In genomic region chr22:26416256-26416655, GRCh38 we compare ENCODE assay signal across 24 cellular contexts.
"Had no signal": no experiment of that assay in that cellular context is flagged by ENCODE, and none has a peak within 500 bp of the region (broad histone marks: within the 10 kb centered on the region; RNA-seq: fewer than 3 reads in every experiment).

No MANE protein-coding gene starts in this region.

- H3K4me3 ChIP-seq: coronary artery, gastrocnemius medialis, left ventricle myocardium inferior, lower lobe of right lung, prostate gland, right lobe of liver, spleen, tibial artery had no signal

- H3K9me3 ChIP-seq: gastrocnemius medialis, left ventricle myocardium inferior, lower lobe of right lung, prostate gland, right lobe of liver, spleen, tibial artery had no signal

- H3K27ac ChIP-seq: coronary artery, gastrocnemius medialis, left ventricle myocardium inferior, lower lobe of right lung, parathyroid adenoma, prostate gland, right lobe of liver, spleen, tibial artery had no signal

- H3K79me2 ChIP-seq: parathyroid adenoma had no signal

- H3K4me3 Mint-ChIP-seq: endodermal cell; immature natural killer cell; naive B cell; nephron; stimulated activated memory B cell treated with anti-CD40 and anti-IgM and Interleukin-4, amounts not matched to agents 10 μg/mL and 1 μg/mL and 100 μg/mL, for 72 hours; stimulated activated naive CD8-positive, alpha-beta T cell treated with anti-CD3 and anti-CD28 coated beads, Interleukin-15, Interleukin-2, amounts not matched to agents 100 ng/mL and 50 ng/mL, for 24 hours had no signal

- H3K27me3 ChIP-seq: right lobe of liver had no signal

- H3K4me1 ChIP-seq: left ventricle myocardium inferior, lower lobe of right lung, parathyroid adenoma, prostate gland, right lobe of liver, spleen, tibial artery had no signal

- ATAC-seq: gastrocnemius medialis; right lobe of liver; stimulated activated memory B cell treated with anti-CD40 and anti-IgM and Interleukin-4, amounts not matched to agents 10 μg/mL and 1 μg/mL and 100 μg/mL, for 72 hours had no signal

- H3K36me3 ChIP-seq: gastrocnemius medialis, left ventricle myocardium inferior, lower lobe of right lung, prostate gland, right lobe of liver, spleen, tibial artery had no signal

- DNase-seq: effector CD4-positive, alpha-beta T cell; glutamatergic neuron; immature natural killer cell; kidney; left cardiac atrium; left ventricle myocardium inferior; lower lobe of right lung; naive B cell; occipital lobe; retina; right lobe of liver; spleen; stimulated activated CD4-positive, alpha-beta T cell treated with anti-CD3 and anti-CD28 coated beads, Interleukin-15, amount 100 ng/mL, for 24 hours; stimulated activated CD4-positive, alpha-beta T cell treated with anti-CD3 and anti-CD28 coated beads, Interleukin-1b, Interleukin-23, amount 100 ng/mL, for 48 hours; stimulated activated CD4-positive, alpha-beta T cell treated with anti-CD3 and anti-CD28 coated beads, Interleukin-4, amount 100 ng/mL, for 24 hours; tibial artery had no signal

- H2AFZ ChIP-seq: parathyroid adenoma had no signal

- H3K27ac Mint-ChIP-seq: endodermal cell; immature natural killer cell; naive B cell; nephron; stimulated activated memory B cell treated with anti-CD40 and anti-IgM and Interleukin-4, amounts not matched to agents 10 μg/mL and 1 μg/mL and 100 μg/mL, for 72 hours; stimulated activated naive CD8-positive, alpha-beta T cell treated with anti-CD3 and anti-CD28 coated beads, Interleukin-15, Interleukin-2, amounts not matched to agents 100 ng/mL and 50 ng/mL, for 24 hours had no signal

- H3K9ac ChIP-seq: parathyroid adenoma had no signal

- H3K9me3 Mint-ChIP-seq: endodermal cell; immature natural killer cell; nephron; stimulated activated memory B cell treated with anti-CD40 and anti-IgM and Interleukin-4, amounts not matched to agents 10 μg/mL and 1 μg/mL and 100 μg/mL, for 72 hours; stimulated activated naive CD8-positive, alpha-beta T cell treated with anti-CD3 and anti-CD28 coated beads, Interleukin-15, Interleukin-2, amounts not matched to agents 100 ng/mL and 50 ng/mL, for 24 hours had no signal

- H3K36me3 Mint-ChIP-seq: immature natural killer cell; naive B cell; stimulated activated memory B cell treated with anti-CD40 and anti-IgM and Interleukin-4, amounts not matched to agents 10 μg/mL and 1 μg/mL and 100 μg/mL, for 72 hours had no signal

- H3K4me1 Mint-ChIP-seq: immature natural killer cell; naive B cell; stimulated activated memory B cell treated with anti-CD40 and anti-IgM and Interleukin-4, amounts not matched to agents 10 μg/mL and 1 μg/mL and 100 μg/mL, for 72 hours had no signal
